17 cellular contexts compared by ENCODE assay signal in the genomic region with DNA sequence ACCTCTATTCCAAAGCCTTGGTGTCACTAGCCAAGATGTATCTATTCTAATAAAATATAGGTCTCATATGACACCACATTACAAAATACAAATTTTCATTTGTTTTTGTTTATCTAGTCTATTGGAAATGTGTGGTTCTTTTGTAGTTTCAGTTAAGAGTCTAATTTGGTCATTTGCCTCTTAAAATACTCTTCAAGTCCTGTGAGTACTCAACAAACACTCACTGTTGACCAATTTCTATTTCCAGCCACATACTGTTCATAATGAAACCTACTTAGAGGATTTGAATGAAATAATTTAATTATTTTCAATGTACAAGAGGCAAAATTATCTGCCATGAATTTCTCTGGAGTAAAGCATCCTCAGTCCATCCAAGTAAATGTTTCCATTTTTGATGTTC. TPM values are rescaled to one million over a fixed set of nuclear protein-coding genes. Genes with fewer than 3 reads are reported as not detected.
"Had no signal": no experiment of that assay in that cellular context is flagged by ENCODE, and none has a peak within 500 bp of the region (broad histone marks: within the 10 kb centered on the region; RNA-seq: fewer than 3 reads in every experiment).

No MANE protein-coding gene starts in this region.

- H3K4me3 Mint-ChIP-seq: activated T-cell treated with anti-CD3 and anti-CD28 coated beads, Interleukin-2, amount 50 U/mL, for 4 hours; dendritic cell treated with granulocyte-macrophage colony-stimulating factor and Interleukin-4, amounts not matched to agents 40 ng/mL and 50 ng/mL, for 4 days; natural killer cell treated with Interleukin-12 subunit alpha and Interleukin-12 subunit beta and Interleukin-15 and Interleukin-18, amount 100 ng/mL, for 72 hours had no signal

- H3K27ac ChIP-seq: brain microvascular endothelial cell, skin epidermis, tibial artery had no signal

- H3K9me3 Mint-ChIP-seq: activated T-cell treated with anti-CD3 and anti-CD28 coated beads, Interleukin-2, amount 50 U/mL, for 4 hours; dendritic cell treated with granulocyte-macrophage colony-stimulating factor and Interleukin-4, amounts not matched to agents 40 ng/mL and 50 ng/mL, for 4 days; natural killer cell treated with Interleukin-12 subunit alpha and Interleukin-12 subunit beta and Interleukin-15 and Interleukin-18, amount 100 ng/mL, for 72 hours had no signal

- H3K36me3 Mint-ChIP-seq: activated naive CD4-positive, alpha-beta T cell treated with anti-CD3 and anti-CD28 coated beads, Interleukin-2, amount 50 U/mL, for 72 hours; natural killer cell treated with Interleukin-12 subunit alpha and Interleukin-12 subunit beta and Interleukin-15 and Interleukin-18, amount 100 ng/mL, for 72 hours had no signal

- H3K27ac Mint-ChIP-seq: dendritic cell treated with granulocyte-macrophage colony-stimulating factor and Interleukin-4, amounts not matched to agents 40 ng/mL and 50 ng/mL, for 4 days; natural killer cell treated with Interleukin-12 subunit alpha and Interleukin-12 subunit beta and Interleukin-15 and Interleukin-18, amount 100 ng/mL, for 72 hours had no signal

- DNase-seq: activated CD4-positive, alpha-beta T cell treated with anti-CD3 and anti-CD28 coated beads, Interleukin-2, amount 50 U/mL, for 48 hours; activated effector memory CD4-positive, alpha-beta T cell treated with anti-CD3 and anti-CD28 coated beads, Interleukin-2, amount 50 U/mL, for 16 hours; activated T-cell treated with anti-CD3 and anti-CD28 coated beads, Interleukin-2, amount 50 U/mL, for 4 hours; amniotic stem cell; brain microvascular endothelial cell; cerebellar nuclear complex; left colon; nucleus accumbens; tibial artery had no signal

- H3K9me3 ChIP-seq: tibial artery had no signal

- H3K27me3 ChIP-seq: brain microvascular endothelial cell, tibial artery had no signal

- H3K27me3 Mint-ChIP-seq: dendritic cell treated with granulocyte-macrophage colony-stimulating factor and Interleukin-4, amounts not matched to agents 40 ng/mL and 50 ng/mL, for 4 days had no signal

- H3K36me3 ChIP-seq: brain microvascular endothelial cell, tibial artery had no signal

- ATAC-seq: activated CD4-positive, CD25-positive, alpha-beta regulatory T cell treated with anti-CD3 and anti-CD28 coated beads, Interleukin-2, amount 50 U/mL, for 24 hours; activated naive CD4-positive, alpha-beta T cell treated with anti-CD3 and anti-CD28 coated beads, Interleukin-2, amount 50 U/mL, for 72 hours; activated T-cell treated with anti-CD3 and anti-CD28 coated beads, Interleukin-2, amount 50 U/mL, for 4 hours; left colon; natural killer cell treated with Interleukin-12 subunit alpha and Interleukin-12 subunit beta and Interleukin-15 and Interleukin-18, amount 100 ng/mL, for 72 hours had no signal

- H3K4me1 ChIP-seq: tibial artery had no signal

- H3K4me3 ChIP-seq: skin epidermis, tibial artery had no signal

RNA-seq across cellular contexts. Expression of a gene that starts 40.6 kb away (rescaled TPM):
- total RNA-seq: glomerular endothelial cell; pulmonary artery endothelial cell; T-helper 2 cell treated with Interferon-gamma antibody and Interleukin-4, amounts not matched to agents 100 ng/mL and 5 ng/mL, for 36 hours had no signal
